Comparison of ENCODE assay signal across 37 cellular contexts in the genomic region with DNA sequence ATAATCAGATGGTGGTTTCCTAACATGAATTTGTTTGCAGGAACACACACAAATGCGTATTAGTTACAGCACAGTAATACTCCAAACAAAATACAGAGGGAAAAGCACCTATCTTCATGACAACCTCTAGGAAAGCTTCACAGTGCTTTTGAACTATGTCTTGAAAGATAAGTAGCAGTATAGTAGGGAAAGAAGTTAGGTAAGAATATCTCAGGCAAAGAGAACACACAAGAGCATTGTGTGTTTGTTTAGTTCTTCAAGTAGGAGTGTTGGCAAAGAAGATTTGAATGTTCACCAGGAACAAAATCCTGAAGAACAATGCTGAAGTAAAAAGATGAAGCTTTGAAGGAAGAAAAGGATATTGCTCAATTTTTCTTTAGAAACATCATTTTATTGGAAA. TPM values are rescaled to one million over a fixed set of nuclear protein-coding genes. Genes with fewer than 3 reads are reported as not detected.
"Had no signal": no experiment of that assay in that cellular context is flagged by ENCODE, and none has a peak within 500 bp of the region (broad histone marks: within the 10 kb centered on the region; RNA-seq: fewer than 3 reads in every experiment).

No MANE protein-coding gene starts in this region.

- H3K9me3 ChIP-seq: MG63 had no signal

- DNase-seq: Karpas-422, Kasumi-1, MG63, MM.1S, MV-4-11, NCI-H1048, NCI-H1092, NCI-H1092 treated with DMSO at 0.1 percent for 48 hours, NCI-H1105, NCI-H1105 treated with DMSO at 0.1 percent for 48 hours, NCI-H1417, NCI-H1417 treated with DMSO at 0.1 percent for 48 hours, NCI-H1436, NCI-H1436 treated with DMSO at 0.1 percent for 48 hours, NCI-H146, NCI-H1694, NCI-H1694 treated with DMSO at 0.1 percent for 48 hours, NCI-H187, NCI-H187 treated with DMSO at 0.1 percent for 48 hours, NCI-H1930, NCI-H2029, NCI-H2029 treated with DMSO at 0.1 percent for 48 hours, NCI-H2081, NCI-H2081 treated with DMSO at 0.1 percent for 48 hours, NCI-H2107, NCI-H2171, NCI-H2171 treated with DMSO at 0.1 percent for 48 hours, NCI-H2227 treated with DMSO at 0.1 percent for 48 hours, NCI-H226, NCI-H345, NCI-H446, NCI-H446 treated with DMSO at 0.1 percent for 48 hours, NCI-H510A, NCI-H510A treated with DMSO at 0.1 percent for 48 hours, NCI-H524 had no signal

- H3K36me3 ChIP-seq: MG63 had no signal

- H3K27me3 ChIP-seq: MG63 had no signal

- H3K4me3 ChIP-seq: MG63 had no signal

RNA-seq across cellular contexts. Expression of a gene that starts 54.1 kb away (rescaled TPM):
- total RNA-seq: LHCN-M2, MCF 10A had no signal
